Comparison of ENCODE assay signal across 19 cellular contexts in genomic region chr7:45061352-45061751, GRCh38. TPM values are rescaled to one million over a fixed set of nuclear protein-coding genes. Genes with fewer than 3 reads are reported as not detected.
DNase-seq lines count a peak whose midpoint lies in the region; ATAC-seq, FAIRE-seq and TF ChIP-seq lines count a peak whose summit lies in the region.
"Had no signal": no experiment of that assay in that cellular context is flagged by ENCODE, and none has a peak within 500 bp of the region (broad histone marks: within the 10 kb centered on the region; RNA-seq: fewer than 3 reads in every experiment).

No MANE protein-coding gene starts in this region.

- peak overlapping the region; percentile 28 for H3K27ac Mint-ChIP-seq in activated CD4-positive, alpha-beta memory T cell treated with anti-CD3 and anti-CD28 coated beads, Interleukin-2, amount 10 ng/mL, durations not matched to agents 7 days and 5 days
- peak overlapping the region; percentile 18 to 64 for H3K27ac Mint-ChIP-seq in effector memory CD8-positive, alpha-beta T cell
- peak overlapping the region; percentile 96 for H3K27ac Mint-ChIP-seq in stimulated activated naive B cell treated with anti-CD40 and anti-IgM and Interleukin-4, amounts not matched to agents 10 μg/mL and 1 μg/mL and 100 μg/mL, for 72 hours

- H3K9me3 ChIP-seq in HepG2 (ENCODE audit: low read length) (no peaks in the 10 kb centered on the region), right lobe of liver (no peaks in the 10 kb centered on the region)
- H3K9me3 ChIP-seq: lower lobe of right lung, tibial artery had no signal

- intact Hi-C loops in HepG2 (cut with micrococcal nuclease; ENCODE audit: unreplicated experiment), result no loop called here
- intact Hi-C loops in right lobe of liver (cut with DNase I), result no loop called here
- intact Hi-C loops in Right ventricle myocardium inferior (cut with DNase I), result no loop called here

- H3K36me3 Mint-ChIP-seq in activated CD4-positive, alpha-beta memory T cell treated with anti-CD3 and anti-CD28 coated beads, Interleukin-2, amount 10 ng/mL, durations not matched to agents 7 days and 5 days (ENCODE audit: low read depth), result peaks cover 78% of the 10 kb centered on the region
- peaks cover 67% of the 10 kb centered on the region for H3K36me3 Mint-ChIP-seq in effector memory CD8-positive, alpha-beta T cell (ENCODE audit: insufficient read depth)
- H3K36me3 Mint-ChIP-seq in stimulated activated naive B cell treated with anti-CD40 and anti-IgM and Interleukin-4, amounts not matched to agents 10 μg/mL and 1 μg/mL and 100 μg/mL, for 72 hours, result peaks cover 59 to 76% of the 10 kb centered on the region in 2 donors

- H3K4me3 ChIP-seq in HepG2 (replicated peaks in 1 of 3; ENCODE audit: insufficient read depth in 1 of 3, low read depth in 2 of 3, low read length in 3 of 3) (no peak overlapping the region), right lobe of liver (no peak overlapping the region)
- H3K4me3 ChIP-seq: GM23248, lower lobe of right lung, tibial artery had no signal

- POLR2A ChIA-PET in HepG2 (lab: Yijun Ruan, JAX), result no interaction called here
- POLR2A ChIA-PET in activated CD4-positive, alpha-beta memory T cell treated with anti-CD3 and anti-CD28 coated beads, Interleukin-2, amount 10 ng/mL, durations not matched to agents 7 days and 5 days (lab: Charles Lee), result no interaction called here

- H2AFZ ChIP-seq in HepG2 (ENCODE audit: low read length), result no peak overlapping the region
- H2AFZ ChIP-seq: GM23248 had no signal

- H4K20me1 ChIP-seq in HepG2 (ENCODE audit: insufficient read depth, low read length), result no peaks in the 10 kb centered on the region

- H3K27me3 Mint-ChIP-seq in activated CD4-positive, alpha-beta memory T cell treated with anti-CD3 and anti-CD28 coated beads, Interleukin-2, amount 10 ng/mL, durations not matched to agents 7 days and 5 days, result no peaks in the 10 kb centered on the region
- no peaks in the 10 kb centered on the region for H3K27me3 Mint-ChIP-seq in effector memory CD8-positive, alpha-beta T cell
- H3K27me3 Mint-ChIP-seq in stimulated activated naive B cell treated with anti-CD40 and anti-IgM and Interleukin-4, amounts not matched to agents 10 μg/mL and 1 μg/mL and 100 μg/mL, for 72 hours, result no peaks in the 10 kb centered on the region
- H3K27me3 Mint-ChIP-seq: brain had no signal

- ATAC-seq in HepG2, result no peak
- no peak for ATAC-seq in right lobe of liver
- no peak for ATAC-seq in effector memory CD8-positive, alpha-beta T cell (replicated peaks)
- ATAC-seq in stimulated activated naive B cell treated with anti-CD40 and anti-IgM and Interleukin-4, amounts not matched to agents 10 μg/mL and 1 μg/mL and 100 μg/mL, for 72 hours (replicated peaks), result no peak
- ATAC-seq in Right ventricle myocardium inferior, result no peak
- ATAC-seq: lower lobe of right lung; stimulated activated naive CD8-positive, alpha-beta T cell treated with anti-CD3 and anti-CD28 coated beads, Interleukin-15, Interleukin-2, amounts not matched to agents 100 U/mL and 50 U/mL, for 24 hours had no signal

- TF ChIP-seq CTCF in HepG2 (CRISPR knock-in tag; IDR thresholded peaks at IDR 0.05), result no peak
- no peak for TF ChIP-seq CTCF in right lobe of liver (IDR thresholded peaks at IDR 0.05)

- H3K9me3 Mint-ChIP-seq in activated CD4-positive, alpha-beta memory T cell treated with anti-CD3 and anti-CD28 coated beads, Interleukin-2, amount 10 ng/mL, durations not matched to agents 7 days and 5 days, result no peaks in the 10 kb centered on the region
- no peaks in the 10 kb centered on the region for H3K9me3 Mint-ChIP-seq in effector memory CD8-positive, alpha-beta T cell
- peaks cover 0 to 2% of the 10 kb centered on the region in 2 donors for H3K9me3 Mint-ChIP-seq in stimulated activated naive B cell treated with anti-CD40 and anti-IgM and Interleukin-4, amounts not matched to agents 10 μg/mL and 1 μg/mL and 100 μg/mL, for 72 hours
- H3K9me3 Mint-ChIP-seq: brain had no signal

- WGBS in HepG2 (ENCODE audit: low lambda C conversion rate), result 96% methylated on average over 2 of the region's 2 CpGs
- 100% methylated on average over 2 of the region's 2 CpGs for WGBS in right lobe of liver (ENCODE audit: insufficient coverage, low coverage, low lambda C conversion rate, missing lambda C conversion rate)

- no peak for TF ChIP-seq EP300 in HepG2 (IDR thresholded peaks at IDR 0.05; ENCODE audit: low read depth in 2 of 2, low read length in 2 of 2)
- TF ChIP-seq EP300 in HepG2 (CRISPR knock-in tag; IDR thresholded peaks at IDR 0.05; ENCODE audit: borderline replicate concordance), result no peak

- H3K36me3 ChIP-seq in HepG2 (replicated peaks in 1 of 2; ENCODE audit: control insufficient read depth in 1 of 2, insufficient read depth in 2 of 2, low read length in 2 of 2) (peaks cover 0 to 14% of the 10 kb centered on the region in 2 experiments; a peak in 4 of 5 replicates), right lobe of liver (peaks cover 0 to 13% (median 6%) of the 10 kb centered on the region in 4 donors)

- DNase-seq in HepG2 (ENCODE audit: low spot score) (no peak), right lobe of liver (no peak), Right ventricle myocardium inferior (ENCODE audit: missing footprints) (no peak), MV-4-11 (lab: John Stamatoyannopoulos, UW) (no peak)
- no peak for DNase-seq in activated CD4-positive, alpha-beta memory T cell treated with anti-CD3 and anti-CD28 coated beads, Interleukin-2, amount 10 ng/mL, durations not matched to agents 7 days and 5 days
- DNase-seq in effector memory CD8-positive, alpha-beta T cell, result no peak
- no peak for DNase-seq in stimulated activated naive B cell treated with anti-CD40 and anti-IgM and Interleukin-4, amounts not matched to agents 10 μg/mL and 1 μg/mL and 100 μg/mL, for 72 hours
- DNase-seq: GM23248; Karpas-422; lower lobe of right lung; NCI-H187; NCI-H69; occipital lobe; small intestine; stimulated activated naive CD8-positive, alpha-beta T cell treated with anti-CD3 and anti-CD28 coated beads, Interleukin-15, Interleukin-2, amounts not matched to agents 100 U/mL and 50 U/mL, for 24 hours had no signal

- H3K4me1 ChIP-seq in HepG2 (ENCODE audit: insufficient read depth, low read length) (no peaks in the 10 kb centered on the region), right lobe of liver (no peaks in the 10 kb centered on the region)
- H3K4me1 ChIP-seq: tibial artery had no signal

- H3K27ac ChIP-seq in HepG2 (ENCODE audit: extremely low read length, insufficient read depth, low read length), result no peak overlapping the region
- no peak overlapping the region for H3K27ac ChIP-seq in right lobe of liver
- H3K27ac ChIP-seq: GM23248, lower lobe of right lung, tibial artery had no signal

- FAIRE-seq in HepG2 (lab: Jason Lieb, UNC), result no peak
- FAIRE-seq: HTR-8/SVneo, keratinocyte, small intestine had no signal

- in situ Hi-C loops in HepG2 (cut with HindIII; ENCODE audit: extremely low pct_ligation_motif_present, low pct_unique_long_range_greater_than_20kb), result no loop called here

- H3K4me1 Mint-ChIP-seq in activated CD4-positive, alpha-beta memory T cell treated with anti-CD3 and anti-CD28 coated beads, Interleukin-2, amount 10 ng/mL, durations not matched to agents 7 days and 5 days, result peaks cover 51% of the 10 kb centered on the region
- H3K4me1 Mint-ChIP-seq in effector memory CD8-positive, alpha-beta T cell (ENCODE audit: low read depth in 2 of 2), result peaks cover 44 to 60% of the 10 kb centered on the region in 2 donors
- peaks cover 50 to 81% of the 10 kb centered on the region in 2 donors for H3K4me1 Mint-ChIP-seq in stimulated activated naive B cell treated with anti-CD40 and anti-IgM and Interleukin-4, amounts not matched to agents 10 μg/mL and 1 μg/mL and 100 μg/mL, for 72 hours
- H3K4me1 Mint-ChIP-seq: brain had no signal

- TF ChIP-seq POLR2A in HepG2 (IDR thresholded peaks at IDR 0.05; ENCODE audit: insufficient read depth in 1 of 2, low read depth in 2 of 2, low read length in 2 of 2), result no peak
- TF ChIP-seq POLR2A in right lobe of liver (IDR thresholded peaks at IDR 0.05), result no peak

- no peaks in the 10 kb centered on the region for H3K79me2 ChIP-seq in HepG2 (ENCODE audit: insufficient read depth, low read length)

- no peaks in the 10 kb centered on the region for H3K27me3 ChIP-seq in HepG2 (ENCODE audit: control insufficient read depth in 1 of 2, insufficient read depth in 2 of 2, low read length in 2 of 2)
- no peaks in the 10 kb centered on the region for H3K27me3 ChIP-seq in right lobe of liver
- H3K27me3 ChIP-seq: tibial artery had no signal

- no peak overlapping the region for H3K4me3 Mint-ChIP-seq in activated CD4-positive, alpha-beta memory T cell treated with anti-CD3 and anti-CD28 coated beads, Interleukin-2, amount 10 ng/mL, durations not matched to agents 7 days and 5 days
- H3K4me3 Mint-ChIP-seq in effector memory CD8-positive, alpha-beta T cell, result peak overlapping the region; percentile 34 to 52
- H3K4me3 Mint-ChIP-seq in stimulated activated naive B cell treated with anti-CD40 and anti-IgM and Interleukin-4, amounts not matched to agents 10 μg/mL and 1 μg/mL and 100 μg/mL, for 72 hours, result peak overlapping the region; percentile 45 to 52
- H3K4me3 Mint-ChIP-seq: brain had no signal

- CTCF ChIA-PET in HepG2 (lab: Yijun Ruan, JAX; ENCODE audit: low intra/inter-chr PET ratio, low total read pairs), result no interaction called here
- CTCF ChIA-PET in activated CD4-positive, alpha-beta memory T cell treated with anti-CD3 and anti-CD28 coated beads, Interleukin-2, amount 10 ng/mL, durations not matched to agents 7 days and 5 days (lab: Charles Lee), result interaction anchor here (2.6 kb wide), 1 partner anchor 88 kb away, joined by 9 read pairs; no protein-coding TSS in a partner anchor

- BruUV-seq in HepG2 (replicated peaks; lab: Mats Ljungman, UMichigan), result no TSS peak

- H3K9ac ChIP-seq in HepG2 (ENCODE audit: insufficient read depth, low read depth, low read length), result no peak overlapping the region
- H3K9ac ChIP-seq: GM23248 had no signal

- no peak for TF ChIP-seq RAD21 in HepG2 (CRISPR knock-in tag; IDR thresholded peaks at IDR 0.05)

- no peak overlapping the region for H3K4me2 ChIP-seq in HepG2 (ENCODE audit: low read depth, low read length)

RNA-seq across cellular contexts. Expression of gene NACAD, which starts 27.4 kb away (rescaled TPM):
- total RNA-seq in HepG2 (2016; rRNA removed; fragmentation: Illumina TruSeq; extraction: Trizol) (0.08 TPM in 1 of 2 replicates, not detected in the other), right lobe of liver (under 1 TPM in 5 of 6 experiments, not detected in 1; 0.09 to 0.42 (median 0.12) TPM), Right ventricle myocardium inferior (6.0 TPM)
- total RNA-seq in HepG2 (2016; cell fraction: cytosol; rRNA removed; fragmentation: Illumina TruSeq; extraction: Trizol; ENCODE audit: low read depth), result not detected in 2 replicates
- 0.02 and 0.07 TPM in 2 replicates for total RNA-seq in HepG2 (2016; cell fraction: insoluble cytoplasmic fraction; rRNA removed; fragmentation: Illumina TruSeq; extraction: Trizol)
- total RNA-seq in HepG2 (2016; cell fraction: membrane; rRNA removed; fragmentation: Illumina TruSeq; extraction: Trizol), result not detected in 2 replicates
- total RNA-seq in HepG2 (2016; cell fraction: nucleus; rRNA removed; fragmentation: Illumina TruSeq; extraction: Trizol), result not detected in 2 replicates
- 0.04 and 0.07 TPM in 2 replicates for polyA plus RNA-seq in HepG2 (2011; rRNA removed)
- polyA plus RNA-seq in HepG2 (2011; cell fraction: cytosol; rRNA removed), result 0.04 and 0.06 TPM in 2 replicates
- polyA plus RNA-seq in HepG2 (2011; cell fraction: nucleus; rRNA removed), result 0.45 and 0.54 TPM in 2 replicates
- 0.54 and 0.63 TPM in 2 replicates for polyA plus RNA-seq in HepG2 (2012)
- not detected in 2 replicates for polyA plus RNA-seq in HepG2 (2016; cell fraction: cytosol; fragmentation: Illumina TruSeq; extraction: Trizol; ENCODE audit: low read depth)
- polyA plus RNA-seq in HepG2 (2016; cell fraction: insoluble cytoplasmic fraction; fragmentation: Illumina TruSeq; extraction: Trizol; ENCODE audit: low read depth), result 0.08 TPM in 1 of 2 replicates, not detected in the other
- not detected in 2 replicates for polyA plus RNA-seq in HepG2 (2016; cell fraction: membrane; fragmentation: Illumina TruSeq; extraction: Trizol; ENCODE audit: low read depth)
- polyA plus RNA-seq in HepG2 (2016; cell fraction: nucleus; fragmentation: Illumina TruSeq; extraction: Trizol; ENCODE audit: insufficient read depth, low read depth), result 0.15 and 0.89 TPM in 2 replicates
- 0.05 TPM in 1 of 2 replicates, not detected in the other for polyA minus RNA-seq in HepG2 (2011; rRNA and poly(A)+ RNA removed; ENCODE audit: low replicate concordance)
- 0.09 and 0.20 TPM in 2 replicates for polyA minus RNA-seq in HepG2 (2011; cell fraction: cytosol; rRNA and poly(A)+ RNA removed)
- 0.13 and 0.25 TPM in 2 replicates for polyA minus RNA-seq in HepG2 (2011; cell fraction: nucleus; rRNA and poly(A)+ RNA removed)
- total RNA-seq in activated CD4-positive, alpha-beta memory T cell treated with anti-CD3 and anti-CD28 coated beads, Interleukin-2, amount 10 ng/mL, durations not matched to agents 7 days and 5 days, result under 1 TPM in 1 of 2 experiments, not detected in 1; 0.60 TPM

RNA-seq across cellular contexts. Expression of gene TBRG4, which starts 50.1 kb away (rescaled TPM):
- total RNA-seq in HepG2 (2016; rRNA removed; fragmentation: Illumina TruSeq; extraction: Trizol), result 87.8 and 90.3 TPM in 2 replicates
- 33.6 and 34.9 TPM in 2 replicates for total RNA-seq in HepG2 (2016; cell fraction: cytosol; rRNA removed; fragmentation: Illumina TruSeq; extraction: Trizol; ENCODE audit: low read depth)
- total RNA-seq in HepG2 (2016; cell fraction: insoluble cytoplasmic fraction; rRNA removed; fragmentation: Illumina TruSeq; extraction: Trizol), result 87.0 and 89.8 TPM in 2 replicates
- 33.7 and 38.0 TPM in 2 replicates for total RNA-seq in HepG2 (2016; cell fraction: membrane; rRNA removed; fragmentation: Illumina TruSeq; extraction: Trizol)
- total RNA-seq in HepG2 (2016; cell fraction: nucleus; rRNA removed; fragmentation: Illumina TruSeq; extraction: Trizol), result 82.0 and 84.8 TPM in 2 replicates
- 107 and 122 TPM in 2 replicates for polyA plus RNA-seq in HepG2 (2011; rRNA removed)
- polyA plus RNA-seq in HepG2 (2011; cell fraction: cytosol; rRNA removed), result 79.2 and 104 TPM in 2 replicates
- 370 and 388 TPM in 2 replicates for polyA plus RNA-seq in HepG2 (2011; cell fraction: nucleus; rRNA removed)
- polyA plus RNA-seq in HepG2 (2012), result 54.3 and 62.8 TPM in 2 replicates
- polyA plus RNA-seq in HepG2 (2016; cell fraction: cytosol; fragmentation: Illumina TruSeq; extraction: Trizol; ENCODE audit: low read depth), result 11.2 and 11.7 TPM in 2 replicates
- 71.7 and 72.0 TPM in 2 replicates for polyA plus RNA-seq in HepG2 (2016; cell fraction: insoluble cytoplasmic fraction; fragmentation: Illumina TruSeq; extraction: Trizol; ENCODE audit: low read depth)
- 17.4 and 18.6 TPM in 2 replicates for polyA plus RNA-seq in HepG2 (2016; cell fraction: membrane; fragmentation: Illumina TruSeq; extraction: Trizol; ENCODE audit: low read depth)
- 105 and 123 TPM in 2 replicates for polyA plus RNA-seq in HepG2 (2016; cell fraction: nucleus; fragmentation: Illumina TruSeq; extraction: Trizol; ENCODE audit: insufficient read depth, low read depth)
- polyA minus RNA-seq in HepG2 (2011; rRNA and poly(A)+ RNA removed; ENCODE audit: low replicate concordance), result 224 and 418 TPM in 2 replicates
- polyA minus RNA-seq in HepG2 (2011; cell fraction: cytosol; rRNA and poly(A)+ RNA removed), result 56.5 and 63.0 TPM in 2 replicates
- polyA minus RNA-seq in HepG2 (2011; cell fraction: nucleus; rRNA and poly(A)+ RNA removed), result 193 and 254 TPM in 2 replicates
- total RNA-seq in right lobe of liver, result 10 to 100 TPM; 33.0 to 57.1 (median 41.7) TPM
- 100 to 1,000 TPM in 1 of 2 experiments, 10 to 100 TPM in 1; 98.8 to 103 TPM for total RNA-seq in activated CD4-positive, alpha-beta memory T cell treated with anti-CD3 and anti-CD28 coated beads, Interleukin-2, amount 10 ng/mL, durations not matched to agents 7 days and 5 days
- total RNA-seq in Right ventricle myocardium inferior, result 82.4 TPM

Comparison
In these comparisons a context has a peak if more than half of its experiments do, and no peak if none do; other contexts are left out.
1. H3K27ac Mint-ChIP-seq: peak in every context shown above with its lines; median percentile 96 in stimulated activated naive B cell treated with anti-CD40 and anti-IgM and Interleukin-4, amounts not matched to agents 10 μg/mL and 1 μg/mL and 100 μg/mL, for 72 hours; 41 in effector memory CD8-positive, alpha-beta T cell; 28 in activated CD4-positive, alpha-beta memory T cell treated with anti-CD3 and anti-CD28 coated beads, Interleukin-2, amount 10 ng/mL, durations not matched to agents 7 days and 5 days.